Comparison of ENCODE assay signal across 9 cellular contexts in genomic region chr15:78638658-78639314, GRCh38. TPM values are rescaled to one million over a fixed set of nuclear protein-coding genes. Genes with fewer than 3 reads are reported as not detected.
DNase-seq lines count a peak whose midpoint lies in the region; ATAC-seq, FAIRE-seq and TF ChIP-seq lines count a peak whose summit lies in the region.
"Had no signal": no experiment of that assay in that cellular context is flagged by ENCODE, and none has a peak within 500 bp of the region (broad histone marks: within the 10 kb centered on the region; RNA-seq: fewer than 3 reads in every experiment).

No MANE protein-coding gene starts in this region.

- peaks cover 9% of the 10 kb centered on the region for H3K27me3 Mint-ChIP-seq in endothelial cell (ENCODE audit: unreplicated experiment)
- H3K27me3 Mint-ChIP-seq in naive thymus-derived CD4-positive, alpha-beta T cell = peaks cover 15 to 31% (median 18%) of the 10 kb centered on the region in 5 donors

- H3K9me3 Mint-ChIP-seq in endothelial cell (ENCODE audit: unreplicated experiment) = no peaks in the 10 kb centered on the region
- H3K9me3 Mint-ChIP-seq in naive thymus-derived CD4-positive, alpha-beta T cell = peaks cover 0 to 3% (median 0%) of the 10 kb centered on the region in 11 donors

- H3K4me3 ChIP-seq in cardiac muscle cell = no peak overlapping the region
- no peak overlapping the region for H3K4me3 ChIP-seq in WERI-Rb-1 (ENCODE audit: low read depth, low read length)
- H3K4me3 ChIP-seq in naive thymus-derived CD4-positive, alpha-beta T cell (ENCODE audit: low read length) = no peak overlapping the region

- FAIRE-seq in urothelium cell line (lab: Jason Lieb, UNC) = no peak
- FAIRE-seq: endometrium had no signal

- H3K4me1 Mint-ChIP-seq in endothelial cell (ENCODE audit: unreplicated experiment) = peaks cover 5% of the 10 kb centered on the region
- H3K4me1 Mint-ChIP-seq in naive thymus-derived CD4-positive, alpha-beta T cell = peaks cover 0 to 14% (median 9%) of the 10 kb centered on the region in 7 donors

- POLR2A ChIA-PET in naive thymus-derived CD4-positive, alpha-beta T cell (lab: Charles Lee) = no interaction called here

- no peak overlapping the region for H3K27ac Mint-ChIP-seq in endothelial cell (ENCODE audit: unreplicated experiment)
- no peak overlapping the region for H3K27ac Mint-ChIP-seq in naive thymus-derived CD4-positive, alpha-beta T cell

- CTCF ChIA-PET in naive thymus-derived CD4-positive, alpha-beta T cell (lab: Charles Lee) = interaction anchor here (0.7 to 1.6 kb wide), 4 partner anchors 68 to 539 kb away, joined by 3 to 7 read pairs (median 4); no protein-coding TSS in a partner anchor

- TF ChIP-seq CTCF in cardiac muscle cell (IDR thresholded peaks at IDR 0.05; ENCODE audit: low read depth, low read length) = peak; percentile 68
- peak; percentile 71 for TF ChIP-seq CTCF in WERI-Rb-1 (IDR thresholded peaks at IDR 0.05; ENCODE audit: low read depth, low read length)
- peak; percentile 77 for TF ChIP-seq CTCF in endothelial cell (IDR thresholded peaks at IDR 0.05; ENCODE audit: unreplicated experiment)

- no peaks in the 10 kb centered on the region for H3K36me3 ChIP-seq in cardiac muscle cell
- peaks cover 22% of the 10 kb centered on the region for H3K36me3 ChIP-seq in WERI-Rb-1
- H3K36me3 ChIP-seq in naive thymus-derived CD4-positive, alpha-beta T cell (ENCODE audit: control insufficient read depth in 2 of 3, insufficient read depth in 3 of 3, low read length in 3 of 3) = no peaks in the 10 kb centered on the region

- DNase-seq in cardiac muscle cell (ENCODE audit: low read depth in 1 of 2, low spot score in 1 of 2) (peak; percentile 59 to 93), Right ventricle myocardium inferior (ENCODE audit: missing footprints) (no peak), NCI-H1930 (lab: John Stamatoyannopoulos, UW) (peak; percentile 30 to 34), WERI-Rb-1 (peak; percentile 92), endothelial cell (ENCODE audit: low spot score) (peak; percentile 87), urothelium cell line (ENCODE audit: low spot score) (peak; percentile 68)
- peak in 5 of 9 donors; percentile 22 to 45 (median 35) for DNase-seq in naive thymus-derived CD4-positive, alpha-beta T cell

- H3K36me3 Mint-ChIP-seq in endothelial cell (ENCODE audit: low read depth, unreplicated experiment) = no peaks in the 10 kb centered on the region
- no peaks in the 10 kb centered on the region for H3K36me3 Mint-ChIP-seq in naive thymus-derived CD4-positive, alpha-beta T cell

- H3K9me3 ChIP-seq in cardiac muscle cell (ENCODE audit: low read depth) (no peaks in the 10 kb centered on the region), WERI-Rb-1 (ENCODE audit: severe bottlenecking) (no peaks in the 10 kb centered on the region)
- no peaks in the 10 kb centered on the region for H3K9me3 ChIP-seq in naive thymus-derived CD4-positive, alpha-beta T cell (ENCODE audit: control insufficient read depth in 2 of 3, low read length in 3 of 3)

- H3K27ac ChIP-seq in cardiac muscle cell (no peak overlapping the region), WERI-Rb-1 (peak overlapping the region; percentile 97)
- H3K27ac ChIP-seq in naive thymus-derived CD4-positive, alpha-beta T cell (ENCODE audit: low read depth, low read length) = no peak overlapping the region

- ATAC-seq in Right ventricle myocardium inferior = no peak
- peak; percentile 45 for ATAC-seq in naive thymus-derived CD4-positive, alpha-beta T cell
- no peak for ATAC-seq in HG03432 (IDR thresholded peaks at IDR 0.05; ENCODE audit: unreplicated experiment)

- H3K4me1 ChIP-seq in cardiac muscle cell (ENCODE audit: low read depth) = peaks cover 5% of the 10 kb centered on the region
- no peaks in the 10 kb centered on the region for H3K4me1 ChIP-seq in naive thymus-derived CD4-positive, alpha-beta T cell (ENCODE audit: control insufficient read depth in 2 of 2, insufficient read depth in 2 of 2, low read length in 2 of 2)

- H3K27me3 ChIP-seq in cardiac muscle cell = no peaks in the 10 kb centered on the region
- H3K27me3 ChIP-seq in WERI-Rb-1 (ENCODE audit: insufficient read depth, low read depth, severe bottlenecking) = no peaks in the 10 kb centered on the region
- peaks cover 0 to 3% of the 10 kb centered on the region in 2 donors for H3K27me3 ChIP-seq in naive thymus-derived CD4-positive, alpha-beta T cell (ENCODE audit: control insufficient read depth in 2 of 2, insufficient read depth in 2 of 2, low read length in 2 of 2)

- intact Hi-C loops in Right ventricle myocardium inferior (cut with DNase I) = loop anchor here (1.0 to 10.0 kb wide), 2 partner anchors 56 to 71 kb away; no protein-coding TSS in a partner anchor
- intact Hi-C loops in naive thymus-derived CD4-positive, alpha-beta T cell (cut with micrococcal nuclease) = loop anchor here in 1 of 2 donors (1.0 kb wide), 1 partner anchor 71 kb away; no protein-coding TSS in a partner anchor

- no peak overlapping the region for H3K4me3 Mint-ChIP-seq in endothelial cell (ENCODE audit: unreplicated experiment)
- no peak overlapping the region for H3K4me3 Mint-ChIP-seq in naive thymus-derived CD4-positive, alpha-beta T cell

RNA-seq across cellular contexts. Expression of gene CHRNB4, which starts 2.2 kb away (rescaled TPM):
- total RNA-seq in cardiac muscle cell (0.14 and 0.57 TPM in 2 replicates), Right ventricle myocardium inferior (not detected), endothelial cell (ENCODE audit: unreplicated experiment) (not detected)
- polyA plus RNA-seq in cardiac muscle cell = 0.67 TPM in 1 of 2 replicates, not detected in the other
- total RNA-seq in naive thymus-derived CD4-positive, alpha-beta T cell = not detected
- polyA plus RNA-seq in naive thymus-derived CD4-positive, alpha-beta T cell = not detected

RNA-seq across cellular contexts. Expression of gene CHRNA3, which starts 18.0 kb away (rescaled TPM):
- total RNA-seq in cardiac muscle cell = 2.9 and 6.9 TPM in 2 replicates
- polyA plus RNA-seq in cardiac muscle cell = 1.7 and 2.8 TPM in 2 replicates
- total RNA-seq in Right ventricle myocardium inferior = 0.08 TPM
- 0.74 TPM for total RNA-seq in endothelial cell (ENCODE audit: unreplicated experiment)
- not detected for total RNA-seq in naive thymus-derived CD4-positive, alpha-beta T cell
- polyA plus RNA-seq in naive thymus-derived CD4-positive, alpha-beta T cell = not detected
